In genomic region chr7:13057462-13058200, GRCh38 we compare ENCODE assay signal across 8 cellular contexts.
DNase-seq lines count a peak whose midpoint lies in the region; ATAC-seq, FAIRE-seq and TF ChIP-seq lines count a peak whose summit lies in the region.

No MANE protein-coding gene starts in this region.

- H3K9me3 ChIP-seq in upper lobe of left lung = no peaks in the 10 kb centered on the region

- H3K27ac ChIP-seq in upper lobe of left lung = peak overlapping the region in 2 of 4 donors; percentile 24 to 42

- FAIRE-seq in D721Med (lab: Jason Lieb, UNC) = no peak

- no peak for TF ChIP-seq CTCF in GM13977 (IDR thresholded peaks at IDR 0.05; ENCODE audit: extremely low read depth, insufficient read depth, missing control alignments)
- TF ChIP-seq CTCF in upper lobe of left lung (IDR thresholded peaks at IDR 0.05) = no peak
- no peak for TF ChIP-seq CTCF in D721Med (IDR thresholded peaks at IDR 0.05; ENCODE audit: insufficient read depth, missing control alignments)

- 49 to 52% methylated on average over 6 of the region's 6 CpGs for WGBS in upper lobe of left lung, 2 donors

- no peaks in the 10 kb centered on the region for H3K36me3 ChIP-seq in upper lobe of left lung

- TF ChIP-seq EP300 in upper lobe of left lung (IDR thresholded peaks at IDR 0.05) = no peak

- no peak for TF ChIP-seq POLR2A in upper lobe of left lung (IDR thresholded peaks at IDR 0.05)

- DNase-seq in GM13977 (ENCODE audit: low spot score) (peak; percentile 24), glomerular endothelial cell (ENCODE audit: extremely low read depth, low read depth, low spot score) (peak; percentile 16), HuH-7.5 (ENCODE audit: low spot score) (no peak), upper lobe of left lung (no peak), AG20443 (ENCODE audit: low spot score) (no peak), D721Med (ENCODE audit: insufficient read length, low spot score) (no peak)

- H3K27me3 ChIP-seq in upper lobe of left lung = no peaks in the 10 kb centered on the region

- peak overlapping the region in 2 of 4 donors; percentile 1 to 13 for H3K4me3 ChIP-seq in upper lobe of left lung

- H3K4me1 ChIP-seq in upper lobe of left lung = peaks cover 0 to 10% (median 6%) of the 10 kb centered on the region in 4 donors

- in situ Hi-C loops in GM13977 (cut with MboI; ENCODE audit: low pct_unique_long_range_greater_than_20kb, low sequenced_read_pairs, unreplicated experiment) = no loop called here

- peak; percentile 96 for ATAC-seq in GM21515 (IDR thresholded peaks at IDR 0.05; ENCODE audit: unreplicated experiment)
- peak; percentile 88 for ATAC-seq in HG03575 (IDR thresholded peaks at IDR 0.05; ENCODE audit: extremely low read depth, insufficient number of reproducible peaks, low FRiP score, unreplicated experiment)
- ATAC-seq in upper lobe of left lung (ENCODE audit: low FRiP score in 2 of 2) = no peak

Comparison
In these comparisons a context has a peak if more than half of its experiments do, and no peak if none do; other contexts are left out.
1. DNase-seq: peak in GM13977 (single experiment) and glomerular endothelial cell (single experiment); none in HuH-7.5 (single experiment), upper lobe of left lung (0 of 2), AG20443 (single experiment) and D721Med (single experiment).
2. ATAC-seq: peak in GM21515 (single experiment) and HG03575 (single experiment); none in upper lobe of left lung (0 of 2).